ENCODE assay signal across 10 cellular contexts in genomic region chr2:78861546-78861945, GRCh38.
DNase-seq lines count a peak whose midpoint lies in the region; ATAC-seq and TF ChIP-seq lines count a peak whose summit lies in the region.
"Had no signal": no experiment of that assay in that cellular context is flagged by ENCODE, and none has a peak within 500 bp of the region (broad histone marks: within the 10 kb centered on the region; RNA-seq: fewer than 3 reads in every experiment).

No MANE protein-coding gene starts in this region.

- H3K27me3 ChIP-seq in testis (no peaks in the 10 kb centered on the region), heart right ventricle (no peaks in the 10 kb centered on the region)
- H3K27me3 ChIP-seq: BLaER1 treated with 17β-estradiol and CSF1 and Interleukin-3, amounts not matched to agents 10 nM and 100 nM had no signal

- H3K36me3 ChIP-seq in testis (ENCODE audit: low read depth, missing control alignments) (no peaks in the 10 kb centered on the region), heart right ventricle (no peaks in the 10 kb centered on the region)
- H3K36me3 ChIP-seq: BLaER1 treated with 17β-estradiol and CSF1 and Interleukin-3, amounts not matched to agents 10 nM and 100 nM; lower lobe of right lung had no signal

- peak; percentile 48 for TF ChIP-seq CTCF in choroid plexus epithelial cell (conservative IDR thresholded peaks at IDR 0.05; ENCODE audit: low read depth, low read length)
- peak in 2 of 3 experiments; percentile 39 to 77 for TF ChIP-seq CTCF in testis (IDR thresholded peaks at IDR 0.05)
- peak in 2 of 9 donors; percentile 11 to 28 for TF ChIP-seq CTCF in heart right ventricle (IDR thresholded peaks at IDR 0.05)

- H3K27ac ChIP-seq in testis (no peak overlapping the region), heart right ventricle (no peak overlapping the region)
- H3K27ac ChIP-seq: BLaER1 treated with 17β-estradiol and CSF1 and Interleukin-3, amounts not matched to agents 10 nM and 100 nM; lower lobe of right lung had no signal

- H3K4me3 ChIP-seq in choroid plexus epithelial cell (ENCODE audit: low read depth, low read length) (no peak overlapping the region), testis (no peak overlapping the region), heart right ventricle (no peak overlapping the region)
- H3K4me3 ChIP-seq: BLaER1 treated with 17β-estradiol and CSF1 and Interleukin-3, amounts not matched to agents 10 nM and 100 nM; lower lobe of right lung had no signal

- DNase-seq in NCI-H510A treated with DMSO at 0.1 percent for 48 hours (lab: John Stamatoyannopoulos, UW) (peak; percentile 3), NCI-H510A (lab: John Stamatoyannopoulos, UW) (no peak), LoVo (ENCODE audit: low spot score) (peak; percentile 16), choroid plexus epithelial cell (ENCODE audit: low read depth) (peak; percentile 31), testis (peak; percentile 28), anterior cingulate cortex (lab: John Stamatoyannopoulos, UW) (no peak), heart right ventricle (no peak)
- DNase-seq: lower lobe of right lung had no signal

- TF ChIP-seq POLR2A in testis (IDR thresholded peaks at IDR 0.05), result no peak

- H3K9me3 ChIP-seq in testis, result no peaks in the 10 kb centered on the region
- H3K9me3 ChIP-seq in heart right ventricle, result peaks cover 0 to 10% (median 0%) of the 10 kb centered on the region in 11 donors
- H3K9me3 ChIP-seq: BLaER1 treated with 17β-estradiol and CSF1 and Interleukin-3, amounts not matched to agents 10 nM and 100 nM; lower lobe of right lung had no signal

- intact Hi-C loops in testis (cut with DNase I; ENCODE audit: low total_unique reads) (no loop called here), heart right ventricle (cut with DNase I) (no loop called here)

- H3K4me1 ChIP-seq in testis (no peaks in the 10 kb centered on the region), heart right ventricle (no peaks in the 10 kb centered on the region)
- H3K4me1 ChIP-seq: lower lobe of right lung had no signal

- WGBS in testis, 2 donors, result 29 to 34% methylated on average over 6 of the region's 6 CpGs
- WGBS in heart right ventricle, 2 donors, result 55 to 66% methylated on average over 6 of the region's 6 CpGs

- ATAC-seq in heart right ventricle, result no peak
- no peak for ATAC-seq in HG03045 (IDR thresholded peaks at IDR 0.05; ENCODE audit: unreplicated experiment)
- ATAC-seq: lower lobe of right lung had no signal

Comparison
In these comparisons a context has a peak if more than half of its experiments do, and no peak if none do; other contexts are left out.
1. DNase-seq: peak in NCI-H510A treated with DMSO at 0.1 percent for 48 hours (single experiment), LoVo (single experiment), choroid plexus epithelial cell (single experiment) and testis (single experiment); none in NCI-H510A (single experiment), anterior cingulate cortex (0 of 58) and heart right ventricle (0 of 2).